ENCODE assay signal across 8 cellular contexts in the genomic region with DNA sequence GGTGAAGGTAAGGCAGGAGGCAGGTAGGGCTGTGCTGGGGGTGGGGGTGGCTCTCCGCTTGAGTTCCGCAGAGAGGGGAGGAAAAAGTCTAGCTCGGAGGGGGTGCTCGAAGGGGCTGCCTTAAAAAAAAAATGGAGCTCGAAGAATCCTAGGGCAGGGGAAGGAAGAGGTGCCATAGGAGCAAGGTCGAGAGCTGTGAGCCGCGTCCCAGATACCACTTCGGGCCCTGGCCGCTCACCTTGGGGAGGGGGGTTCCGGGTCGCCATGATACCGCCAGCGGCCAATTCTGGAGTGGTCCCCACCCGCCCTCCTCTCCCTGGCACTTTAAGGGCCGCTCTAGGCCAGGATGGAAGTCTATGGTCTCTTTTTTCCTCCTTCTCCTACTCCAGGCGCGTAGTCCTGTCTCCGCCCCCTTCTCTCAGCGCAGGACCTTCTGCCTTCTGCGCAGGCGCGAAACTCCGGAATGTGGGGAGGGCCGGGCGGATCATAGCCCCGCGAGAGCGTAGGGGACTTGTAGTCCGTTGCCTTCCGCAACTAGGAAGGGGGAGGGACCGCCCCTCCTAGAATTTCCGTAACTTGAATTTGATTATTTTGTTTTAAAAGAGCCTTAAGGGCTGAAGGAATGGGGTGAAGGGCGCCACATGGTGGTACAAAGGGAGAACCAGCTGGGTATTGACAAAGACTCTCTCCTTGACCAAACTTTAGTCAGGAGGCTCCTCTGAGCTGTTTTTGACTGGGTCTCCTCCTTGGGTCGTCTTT. TPM values are rescaled to one million over a fixed set of nuclear protein-coding genes. Genes with fewer than 3 reads are reported as not detected.
DNase-seq lines count a peak whose midpoint lies in the region; ATAC-seq and TF ChIP-seq lines count a peak whose summit lies in the region.

A gene with protein sequence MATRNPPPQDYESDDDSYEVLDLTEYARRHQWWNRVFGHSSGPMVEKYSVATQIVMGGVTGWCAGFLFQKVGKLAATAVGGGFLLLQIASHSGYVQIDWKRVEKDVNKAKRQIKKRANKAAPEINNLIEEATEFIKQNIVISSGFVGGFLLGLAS (minus strand): TSS at position 293 of the 759 bp plus-strand sequence. CDS start 27 bp downstream, at position 266.

- H3K4me3 ChIP-seq in Jurkat, Clone E6-1 (ENCODE audit: low read length) = peak within 1 kb of the TSS; percentile 63
- H3K4me3 ChIP-seq in muscle layer of duodenum (ENCODE audit: low read depth in 1 of 2, low read length in 2 of 2) = peak within 1 kb of the TSS; percentile 64 to 79

- peak; percentile 95 for DNase-seq in DMS53 (lab: John Stamatoyannopoulos, UW)
- DNase-seq in Jurkat, Clone E6-1 (ENCODE audit: low read depth, low spot score) = peak; percentile 89
- DNase-seq in activated T-cell treated with anti-CD3 and anti-CD28 coated beads, Interleukin-2, amount 50 U/mL, for 48 hours = peak; percentile 96 to 97
- DNase-seq in stimulated activated CD8-positive, alpha-beta memory T cell treated with anti-CD3 and anti-CD28 coated beads, Interleukin-7, amount 100 ng/mL, for 4 hours (ENCODE audit: low read depth in 2 of 2) = peak; percentile 86 to 89

- H3K36me3 ChIP-seq in muscle layer of duodenum (ENCODE audit: control insufficient read depth in 1 of 2, insufficient read depth in 2 of 2, low read length in 2 of 2) = no peaks in the 10 kb centered on the region

- peak within 1 kb of the TSS; percentile 67 for H3K27ac ChIP-seq in muscle layer of duodenum (ENCODE audit: low read length)

- no peaks in the 10 kb centered on the region for H3K27me3 ChIP-seq in muscle layer of duodenum (ENCODE audit: low read depth, low read length)

- ATAC-seq in GM21619 (IDR thresholded peaks at IDR 0.05; ENCODE audit: unreplicated experiment) = peak; percentile 98
- ATAC-seq in esophagus mucosa = peak; percentile 99

- H3K9me3 ChIP-seq in muscle layer of duodenum (ENCODE audit: control insufficient read depth in 1 of 2, low read length in 2 of 2) = no peaks in the 10 kb centered on the region

- H3K4me1 ChIP-seq in muscle layer of duodenum (ENCODE audit: control insufficient read depth in 1 of 2, insufficient read depth in 2 of 2, low read length in 2 of 2) = peaks cover 0 to 10% of the 10 kb centered on the region in 2 donors

TF ChIP-seq in PFSK-1, 5 proteins besides CTCF, POLR2A, EP300 and RAD21:
- TF ChIP-seq FOXP2 (optimal IDR thresholded peaks at IDR 0.05; ENCODE audit: borderline replicate concordance, extremely low read depth, extremely low read length, insufficient read depth) (no peak), POLR2AphosphoS5 (IDR thresholded peaks at IDR 0.05; ENCODE audit: low read depth, low read length) (peak; percentile 53), SIN3A (IDR thresholded peaks at IDR 0.05; ENCODE audit: borderline replicate concordance, insufficient read depth, low read length) (no peak), TAF1 (IDR thresholded peaks at IDR 0.05; ENCODE audit: borderline replicate concordance, insufficient read depth, low read length) (peak; percentile 60; the same call in 1 of the 2 replicates)
- TF ChIP-seq, protein P1, sequence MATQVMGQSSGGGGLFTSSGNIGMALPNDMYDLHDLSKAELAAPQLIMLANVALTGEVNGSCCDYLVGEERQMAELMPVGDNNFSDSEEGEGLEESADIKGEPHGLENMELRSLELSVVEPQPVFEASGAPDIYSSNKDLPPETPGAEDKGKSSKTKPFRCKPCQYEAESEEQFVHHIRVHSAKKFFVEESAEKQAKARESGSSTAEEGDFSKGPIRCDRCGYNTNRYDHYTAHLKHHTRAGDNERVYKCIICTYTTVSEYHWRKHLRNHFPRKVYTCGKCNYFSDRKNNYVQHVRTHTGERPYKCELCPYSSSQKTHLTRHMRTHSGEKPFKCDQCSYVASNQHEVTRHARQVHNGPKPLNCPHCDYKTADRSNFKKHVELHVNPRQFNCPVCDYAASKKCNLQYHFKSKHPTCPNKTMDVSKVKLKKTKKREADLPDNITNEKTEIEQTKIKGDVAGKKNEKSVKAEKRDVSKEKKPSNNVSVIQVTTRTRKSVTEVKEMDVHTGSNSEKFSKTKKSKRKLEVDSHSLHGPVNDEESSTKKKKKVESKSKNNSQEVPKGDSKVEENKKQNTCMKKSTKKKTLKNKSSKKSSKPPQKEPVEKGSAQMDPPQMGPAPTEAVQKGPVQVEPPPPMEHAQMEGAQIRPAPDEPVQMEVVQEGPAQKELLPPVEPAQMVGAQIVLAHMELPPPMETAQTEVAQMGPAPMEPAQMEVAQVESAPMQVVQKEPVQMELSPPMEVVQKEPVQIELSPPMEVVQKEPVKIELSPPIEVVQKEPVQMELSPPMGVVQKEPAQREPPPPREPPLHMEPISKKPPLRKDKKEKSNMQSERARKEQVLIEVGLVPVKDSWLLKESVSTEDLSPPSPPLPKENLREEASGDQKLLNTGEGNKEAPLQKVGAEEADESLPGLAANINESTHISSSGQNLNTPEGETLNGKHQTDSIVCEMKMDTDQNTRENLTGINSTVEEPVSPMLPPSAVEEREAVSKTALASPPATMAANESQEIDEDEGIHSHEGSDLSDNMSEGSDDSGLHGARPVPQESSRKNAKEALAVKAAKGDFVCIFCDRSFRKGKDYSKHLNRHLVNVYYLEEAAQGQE (IDR thresholded peaks at IDR 0.05; ENCODE audit: insufficient read depth in 1 of 2, low read depth in 2 of 2, low read length in 2 of 2) = no peak
TF ChIP-seq in PFSK-1: peak in this region for 2.

RNA-seq across cellular contexts. Expression of the gene that starts here (rescaled TPM):
- polyA plus RNA-seq in Jurkat, Clone E6-1 (2012; ENCODE audit: insufficient read depth, insufficient read length) = 21.6 TPM
- polyA plus RNA-seq in PFSK-1 (2012; ENCODE audit: insufficient read length, low read depth) = 4.6 TPM
- 10.0 TPM for total RNA-seq in esophagus mucosa

Comparison
In these comparisons a context has a peak if more than half of its experiments do, and no peak if none do; other contexts are left out.
1. Peak in every context shown above with its lines: DNase-seq, ATAC-seq, H3K4me3 ChIP-seq and H3K27ac ChIP-seq.